23 cellular contexts compared by ENCODE assay signal in genomic region chr7:88545663-88546062, GRCh38.
"Had no signal": no experiment of that assay in that cellular context is flagged by ENCODE, and none has a peak within 500 bp of the region (broad histone marks: within the 10 kb centered on the region; RNA-seq: fewer than 3 reads in every experiment).

No MANE protein-coding gene starts in this region.

- H3K27me3 ChIP-seq: esophagus squamous epithelium, gastroesophageal sphincter, neutrophil, sigmoid colon, testis, tibial nerve, upper lobe of right lung, vagina had no signal

- ATAC-seq: gastroesophageal sphincter; left lobe of liver; naive thymus-derived CD4-positive, alpha-beta T cell; psoas muscle; stimulated activated naive B cell treated with anti-CD40 and anti-IgM and Interleukin-4, amounts not matched to agents 10 μg/mL and 1 μg/mL and 100 μg/mL, for 72 hours; stimulated activated naive CD8-positive, alpha-beta T cell treated with anti-CD3 and anti-CD28 coated beads, Interleukin-15, amount 100 ng/mL, for 72 hours; upper lobe of right lung had no signal

- DNase-seq: effector memory CD4-positive, alpha-beta T cell; esophagus squamous epithelium; foreskin fibroblast; glutamatergic neuron; islet precursor cell; mammary epithelial cell; naive thymus-derived CD4-positive, alpha-beta T cell; psoas muscle; retina; sigmoid colon; stimulated activated CD4-positive, alpha-beta T cell treated with anti-CD3 and anti-CD28 coated beads, Interleukin-2, amount 100 ng/mL, for 24 hours; stimulated activated CD4-positive, alpha-beta T cell treated with anti-CD3 and anti-CD28 coated beads, Interleukin-4, amount 100 ng/mL, for 4 hours; stimulated activated naive B cell treated with anti-CD40 and anti-IgM and Interleukin-4, amounts not matched to agents 10 μg/mL and 1 μg/mL and 100 μg/mL, for 72 hours; stimulated activated naive CD8-positive, alpha-beta T cell treated with anti-CD3 and anti-CD28 coated beads, Interleukin-15, amount 100 ng/mL, for 72 hours; testis; upper lobe of right lung had no signal

- FAIRE-seq: endometrium had no signal

- H3K9me3 ChIP-seq: esophagus squamous epithelium, neutrophil, psoas muscle, testis, vagina had no signal

- H3K4me3 ChIP-seq: esophagus squamous epithelium, gastroesophageal sphincter, psoas muscle, sigmoid colon, skin epidermis, testis, tibial nerve, upper lobe of right lung, vagina had no signal

- H3K4me1 ChIP-seq: esophagus squamous epithelium, gastroesophageal sphincter, psoas muscle, sigmoid colon, testis, tibial nerve, upper lobe of right lung, vagina had no signal

- H3K36me3 ChIP-seq: esophagus squamous epithelium, gastroesophageal sphincter, neutrophil, sigmoid colon, tibial nerve, upper lobe of right lung, vagina had no signal

- H3K27ac ChIP-seq: esophagus squamous epithelium, gastroesophageal sphincter, neutrophil, psoas muscle, sigmoid colon, skin epidermis, testis, tibial nerve, upper lobe of right lung, vagina had no signal
